8 cellular contexts compared by ENCODE assay signal in the genomic region with DNA sequence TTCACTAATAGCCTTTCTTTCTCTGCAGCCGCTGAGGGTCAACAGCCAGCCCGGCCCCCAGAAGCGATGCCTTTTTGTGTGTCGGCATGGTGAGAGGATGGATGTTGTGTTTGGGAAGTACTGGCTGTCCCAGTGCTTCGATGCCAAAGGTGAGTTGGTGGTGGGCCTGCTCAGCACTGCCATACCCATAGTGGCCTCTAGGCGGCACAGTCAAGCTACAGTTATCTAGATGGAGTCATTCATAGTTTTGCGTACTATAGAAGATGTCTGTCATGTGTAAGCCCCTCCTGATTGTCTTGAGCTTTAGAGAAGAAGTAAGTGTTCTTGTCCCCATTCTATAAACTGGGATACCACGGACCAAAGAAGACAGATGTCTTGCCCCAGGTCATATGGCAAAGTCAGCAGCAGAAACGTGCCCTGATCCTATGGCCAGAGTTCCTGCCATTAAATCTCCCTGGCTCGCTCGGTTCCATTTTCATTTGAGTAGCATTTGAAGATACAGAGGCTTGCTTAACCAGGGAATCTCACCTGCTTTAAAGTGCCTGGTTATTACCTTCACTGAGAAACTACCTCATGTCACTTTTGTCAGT.
A peak's percentile ranks its signal among the peaks of the same experiment; 100 is the strongest.
DNase-seq lines count a peak whose midpoint lies in the region; ATAC-seq lines count a peak whose summit lies in the region.

No MANE protein-coding gene starts in this region.

- peak; percentile 32 for DNase-seq in 8988T
- peak; percentile 18 to 55 (median 35) for DNase-seq in T-helper 1 cell
- DNase-seq in amniotic epithelial cell (ENCODE audit: low read depth) = peak; percentile 37
- peak; percentile 76 for DNase-seq in islet precursor cell
- peak; percentile 60 for DNase-seq in stimulated activated CD8-positive, alpha-beta memory T cell treated with anti-CD3 and anti-CD28 coated beads, Interleukin-12 subunit alpha, Interleukin-12 subunit beta, amount 100 ng/mL, for 1 hour (ENCODE audit: low read depth)
- DNase-seq in SHP77 (lab: John Stamatoyannopoulos, UW) = no peak

- ATAC-seq in GM18511 (IDR thresholded peaks at IDR 0.05; ENCODE audit: unreplicated experiment) (peak; percentile 69), HG03460 (IDR thresholded peaks at IDR 0.05; ENCODE audit: unreplicated experiment) (peak; percentile 65)

Comparison
In these comparisons a context has a peak if more than half of its experiments do, and no peak if none do; other contexts are left out.
1. DNase-seq: peak in 8988T (single experiment), T-helper 1 cell (5 of 5), amniotic epithelial cell (single experiment), islet precursor cell (single experiment) and stimulated activated CD8-positive, alpha-beta memory T cell treated with anti-CD3 and anti-CD28 coated beads, Interleukin-12 subunit alpha, Interleukin-12 subunit beta, amount 100 ng/mL, for 1 hour (single experiment); none in SHP77 (0 of 2).